In genomic region chr7:3107889-3108570, GRCh38 we compare ENCODE assay signal across 21 cellular contexts.
DNase-seq lines count a peak whose midpoint lies in the region; ATAC-seq and TF ChIP-seq lines count a peak whose summit lies in the region.
"Had no signal": no experiment of that assay in that cellular context is flagged by ENCODE, and none has a peak within 500 bp of the region (broad histone marks: within the 10 kb centered on the region; RNA-seq: fewer than 3 reads in every experiment).

No MANE protein-coding gene starts in this region.

- no peaks in the 10 kb centered on the region for H3K27me3 ChIP-seq in BLaER1
- H3K27me3 ChIP-seq in CD4-positive, alpha-beta memory T cell (ENCODE audit: insufficient read depth, low read length), result no peaks in the 10 kb centered on the region
- H3K27me3 ChIP-seq in RWPE2 (ENCODE audit: insufficient read depth, poor library complexity, severe bottlenecking), result no peaks in the 10 kb centered on the region
- H3K27me3 ChIP-seq in lower lobe of right lung (ENCODE audit: low read depth), result no peaks in the 10 kb centered on the region
- no peaks in the 10 kb centered on the region for H3K27me3 ChIP-seq in testis
- H3K27me3 ChIP-seq: uterus had no signal

- POLR2A ChIA-PET in CD4-positive, alpha-beta memory T cell (lab: Charles Lee; ENCODE audit: partially characterized antibody), result interaction anchor here (0.9 to 2.1 kb wide), 5 partner anchors 10 to 46 kb away, joined by 3 to 9 read pairs (median 3); no protein-coding TSS in a partner anchor

- TF ChIP-seq POLR2A in testis (IDR thresholded peaks at IDR 0.05), result no peak

- H3K27ac Mint-ChIP-seq in CD4-positive, alpha-beta memory T cell, result peak overlapping the region in 5 of 7 donors; percentile 57 to 88 (median 63)
- peak overlapping the region; percentile 60 to 77 for H3K27ac Mint-ChIP-seq in effector memory CD8-positive, alpha-beta T cell

- peaks cover 28% of the 10 kb centered on the region for H3K4me1 ChIP-seq in BLaER1
- peaks cover 46% of the 10 kb centered on the region for H3K4me1 ChIP-seq in CD4-positive, alpha-beta memory T cell (ENCODE audit: insufficient read depth, low read length)
- H3K4me1 ChIP-seq in RWPE2 (ENCODE audit: insufficient read depth, poor library complexity, severe bottlenecking), result peaks cover 4% of the 10 kb centered on the region
- no peaks in the 10 kb centered on the region for H3K4me1 ChIP-seq in lower lobe of right lung
- no peaks in the 10 kb centered on the region for H3K4me1 ChIP-seq in testis
- H3K4me1 ChIP-seq: parathyroid adenoma, sigmoid colon, uterus had no signal

- 86 to 93% methylated on average over 8 of the region's 8 CpGs for WGBS in testis, 2 donors

- peaks cover 0 to 4% of the 10 kb centered on the region in 2 donors for H3K36me3 Mint-ChIP-seq in CD4-positive, alpha-beta memory T cell
- peaks cover 6% of the 10 kb centered on the region for H3K36me3 Mint-ChIP-seq in effector memory CD8-positive, alpha-beta T cell (ENCODE audit: insufficient read depth)

- 0 out of 2 replicates have a peak overlapping the region, but pooled peaks have one; percentile 36 for H3K4me2 ChIP-seq in BLaER1

- H3K4me3 ChIP-seq in BLaER1 (no peak overlapping the region), RWPE2 (ENCODE audit: severe bottlenecking) (no peak overlapping the region), lower lobe of right lung (no peak overlapping the region), testis (no peak overlapping the region)
- no peak overlapping the region for H3K4me3 ChIP-seq in CD4-positive, alpha-beta memory T cell (ENCODE audit: low read length in 2 of 2)
- H3K4me3 ChIP-seq: sigmoid colon, SK-N-MC, uterus had no signal

- H4K20me1 ChIP-seq in BLaER1, result no peaks in the 10 kb centered on the region

- CTCF ChIA-PET in CD4-positive, alpha-beta memory T cell (lab: Charles Lee; ENCODE audit: partially characterized antibody), result interaction anchor here (2.8 kb wide), 1 partner anchor 14 kb away, joined by 10 read pairs; no protein-coding TSS in a partner anchor

- TF ChIP-seq CTCF in RWPE2 (IDR thresholded peaks at IDR 0.05; ENCODE audit: poor library complexity, severe bottlenecking) (no peak), lower lobe of right lung (IDR thresholded peaks at IDR 0.05) (no peak), testis (IDR thresholded peaks at IDR 0.05) (no peak)

- no peak overlapping the region for H3K9ac ChIP-seq in BLaER1
- H3K9ac ChIP-seq: parathyroid adenoma had no signal

- peaks cover 0 to 5% (median under 1%) of the 10 kb centered on the region in 8 donors for H3K9me3 Mint-ChIP-seq in CD4-positive, alpha-beta memory T cell
- peaks cover 0 to 3% of the 10 kb centered on the region in 2 donors for H3K9me3 Mint-ChIP-seq in effector memory CD8-positive, alpha-beta T cell

- peak; percentile 52; the same call in 2 of the 3 replicates for ATAC-seq in RWPE2 (ENCODE audit: low read depth)
- no peak for ATAC-seq in effector memory CD8-positive, alpha-beta T cell (replicated peaks)
- ATAC-seq in lower lobe of right lung, result no peak

- H3K27ac ChIP-seq in BLaER1 (no peak overlapping the region), RWPE2 (ENCODE audit: poor library complexity, severe bottlenecking) (peak overlapping the region; percentile 36), lower lobe of right lung (no peak overlapping the region), testis (no peak overlapping the region)
- no peak overlapping the region for H3K27ac ChIP-seq in CD4-positive, alpha-beta memory T cell (ENCODE audit: low read depth, low read length)
- H3K27ac ChIP-seq: parathyroid adenoma, sigmoid colon, SK-N-MC, uterus had no signal

- no peaks in the 10 kb centered on the region for H3K36me3 ChIP-seq in BLaER1
- H3K36me3 ChIP-seq in CD4-positive, alpha-beta memory T cell (ENCODE audit: insufficient read depth, low read length), result no peaks in the 10 kb centered on the region
- H3K36me3 ChIP-seq in RWPE2 (ENCODE audit: low read depth), result no peaks in the 10 kb centered on the region
- no peaks in the 10 kb centered on the region for H3K36me3 ChIP-seq in lower lobe of right lung
- H3K36me3 ChIP-seq in testis (ENCODE audit: low read depth, missing control alignments), result no peaks in the 10 kb centered on the region
- H3K36me3 ChIP-seq: sigmoid colon, uterus had no signal

- no peak for DNase-seq in CD4-positive, alpha-beta memory T cell
- no peak for DNase-seq in RWPE2 (ENCODE audit: low spot score)
- no peak for DNase-seq in effector memory CD8-positive, alpha-beta T cell
- no peak for DNase-seq in lower lobe of right lung
- no peak for DNase-seq in testis
- no peak for DNase-seq in NCI-H2227 treated with DMSO at 0.1 percent for 48 hours (lab: John Stamatoyannopoulos, UW)
- DNase-seq: activated CD4-positive, alpha-beta T cell treated with anti-CD3 and anti-CD28 coated beads for 48 hours; activated gamma-delta T cell; AML-193; aorta; DMS153; hippocampal formation; Kasumi-1; naive thymus-derived CD4-positive, alpha-beta T cell; NCI-H82; sigmoid colon; stimulated activated CD4-positive, alpha-beta T cell treated with anti-CD3 and anti-CD28 coated beads, Interleukin-2, amount 100 ng/mL, for 24 hours; uterus had no signal

- no peaks in the 10 kb centered on the region for H3K27me3 Mint-ChIP-seq in CD4-positive, alpha-beta memory T cell
- no peaks in the 10 kb centered on the region for H3K27me3 Mint-ChIP-seq in effector memory CD8-positive, alpha-beta T cell
- H3K27me3 Mint-ChIP-seq: naive thymus-derived CD4-positive, alpha-beta T cell had no signal

- H3K4me1 Mint-ChIP-seq in CD4-positive, alpha-beta memory T cell, result peaks cover 31 to 94% (median 59%) of the 10 kb centered on the region in 4 donors
- H3K4me1 Mint-ChIP-seq in effector memory CD8-positive, alpha-beta T cell (ENCODE audit: low read depth in 2 of 2), result peaks cover 59 to 78% of the 10 kb centered on the region in 2 donors

- intact Hi-C loops in CD4-positive, alpha-beta memory T cell (cut with micrococcal nuclease), result no loop called here
- intact Hi-C loops in lower lobe of right lung (cut with DNase I) (no loop called here), testis (cut with DNase I; ENCODE audit: low total_unique reads) (no loop called here)

- H3K9me3 ChIP-seq in BLaER1, result 0 out of 2 replicates have a peak, but pooled peaks cover 5% of the 10 kb centered on the region
- no peaks in the 10 kb centered on the region for H3K9me3 ChIP-seq in CD4-positive, alpha-beta memory T cell (ENCODE audit: control insufficient read depth in 1 of 2, low read length in 2 of 2)
- H3K9me3 ChIP-seq in RWPE2 (ENCODE audit: severe bottlenecking), result no peaks in the 10 kb centered on the region
- H3K9me3 ChIP-seq in lower lobe of right lung, result no peaks in the 10 kb centered on the region
- no peaks in the 10 kb centered on the region for H3K9me3 ChIP-seq in testis
- H3K9me3 ChIP-seq: uterus had no signal

- peak overlapping the region in 6 of 8 donors; percentile 6 to 79 (median 62) for H3K4me3 Mint-ChIP-seq in CD4-positive, alpha-beta memory T cell
- peak overlapping the region; percentile 43 to 66 for H3K4me3 Mint-ChIP-seq in effector memory CD8-positive, alpha-beta T cell
